In genomic region chr6:140684776-140685550, GRCh38 we compare ENCODE assay signal across 25 cellular contexts.
A peak's percentile ranks its signal among the peaks of the same experiment; 100 is the strongest.
DNase-seq lines count a peak whose midpoint lies in the region; ATAC-seq and TF ChIP-seq lines count a peak whose summit lies in the region.
"Had no signal": no experiment of that assay in that cellular context is flagged by ENCODE, and none has a peak within 500 bp of the region (broad histone marks: within the 10 kb centered on the region; RNA-seq: fewer than 3 reads in every experiment).

No MANE protein-coding gene starts in this region.

- H3K4me1 Mint-ChIP-seq in T-helper 17 cell, result no peaks in the 10 kb centered on the region
- H3K4me1 Mint-ChIP-seq: B cell; stimulated activated naive CD8-positive, alpha-beta T cell treated with anti-CD3 and anti-CD28 coated beads, Interleukin-15, amount 100 ng/mL, for 72 hours had no signal

- peak; percentile 45 for DNase-seq in HuH-7 (ENCODE audit: low spot score)
- DNase-seq in NCI-H345 (lab: John Stamatoyannopoulos, UW), result peak; percentile 40
- peak; percentile 4 for DNase-seq in astrocyte of the spinal cord (ENCODE audit: low read depth, low spot score)
- DNase-seq in pulmonary artery endothelial cell (ENCODE audit: low read depth, low spot score), result peak; percentile 10
- no peak for DNase-seq in T-helper 17 cell
- no peak for DNase-seq in central memory CD4-positive, alpha-beta T cell
- no peak for DNase-seq in occipital lobe (lab: John Stamatoyannopoulos, UW)
- DNase-seq: activated CD4-positive, alpha-beta T cell treated with anti-CD3 and anti-CD28 coated beads, Interleukin-2, amount 50 U/mL, for 48 hours; activated gamma-delta T cell; foreskin fibroblast; islet precursor cell; lower lobe of right lung; NCI-H1436; PC-9; retina; spleen; stimulated activated CD4-positive, alpha-beta T cell treated with anti-CD3 and anti-CD28 coated beads, Interleukin-4, amount 100 ng/mL, for 24 hours; stimulated activated naive CD8-positive, alpha-beta T cell treated with anti-CD3 and anti-CD28 coated beads, Interleukin-15, amount 100 ng/mL, for 72 hours; T-helper 2 cell; trophoblast cell had no signal

- no peaks in the 10 kb centered on the region for H3K36me3 Mint-ChIP-seq in T-helper 17 cell (ENCODE audit: low read depth)

- ATAC-seq in T-helper 17 cell, result no peak
- ATAC-seq: lower lobe of right lung; stimulated activated naive CD8-positive, alpha-beta T cell treated with anti-CD3 and anti-CD28 coated beads, Interleukin-15, amount 100 ng/mL, for 72 hours had no signal

- no peak overlapping the region for H3K27ac Mint-ChIP-seq in T-helper 17 cell
- H3K27ac Mint-ChIP-seq: B cell; stimulated activated naive CD8-positive, alpha-beta T cell treated with anti-CD3 and anti-CD28 coated beads, Interleukin-15, amount 100 ng/mL, for 72 hours had no signal

- no peak overlapping the region for H3K4me3 Mint-ChIP-seq in T-helper 17 cell
- H3K4me3 Mint-ChIP-seq: B cell; stimulated activated naive CD8-positive, alpha-beta T cell treated with anti-CD3 and anti-CD28 coated beads, Interleukin-15, amount 100 ng/mL, for 72 hours had no signal

- no peak overlapping the region for H3K4me3 ChIP-seq in astrocyte of the spinal cord (ENCODE audit: low read depth, low read length)
- H3K4me3 ChIP-seq: breast epithelium, hepatocyte, lower lobe of right lung, PC-9, SJSA1, spleen had no signal

- in situ Hi-C loops in astrocyte of the spinal cord (cut with HindIII; ENCODE audit: low sequenced_read_pairs), result no loop called here

- no peaks in the 10 kb centered on the region for H3K9me3 ChIP-seq in T-helper 17 cell (ENCODE audit: control insufficient read depth, low read length, poor library complexity, severe bottlenecking)
- H3K9me3 ChIP-seq: breast epithelium, lower lobe of right lung, neutrophil, SJSA1 had no signal

- no peaks in the 10 kb centered on the region for H3K27me3 Mint-ChIP-seq in T-helper 17 cell
- H3K27me3 Mint-ChIP-seq: B cell; stimulated activated naive CD8-positive, alpha-beta T cell treated with anti-CD3 and anti-CD28 coated beads, Interleukin-15, amount 100 ng/mL, for 72 hours had no signal

- no peak for TF ChIP-seq CTCF in astrocyte of the spinal cord (IDR thresholded peaks at IDR 0.05; ENCODE audit: low read depth, low read length)

Comparison
In these comparisons a context has a peak if more than half of its experiments do, and no peak if none do; other contexts are left out.
1. DNase-seq: peak in HuH-7 (single experiment), NCI-H345 (single experiment), astrocyte of the spinal cord (single experiment) and pulmonary artery endothelial cell (single experiment); none in T-helper 17 cell (0 of 3), central memory CD4-positive, alpha-beta T cell (single experiment) and occipital lobe (single experiment).